ENCODE assay signal across 11 cellular contexts in genomic region chr17:688100-688989, GRCh38. TPM values are rescaled to one million over a fixed set of nuclear protein-coding genes. Genes with fewer than 3 reads are reported as not detected.
DNase-seq lines count a peak whose midpoint lies in the region; ATAC-seq and TF ChIP-seq lines count a peak whose summit lies in the region.
"Had no signal": no experiment of that assay in that cellular context is flagged by ENCODE, and none has a peak within 500 bp of the region (broad histone marks: within the 10 kb centered on the region; RNA-seq: fewer than 3 reads in every experiment).

No MANE protein-coding gene starts in this region.

- TF ChIP-seq POLR2A in adrenal gland (IDR thresholded peaks at IDR 0.05): no peak

- CTCF ChIA-PET in HEK293 (lab: Yijun Ruan, JAX): interaction anchor here (0.6 to 4.8 kb wide), 9 partner anchors 8 to 537 kb away, joined by 3 to 34 read pairs (median 4); no protein-coding TSS in a partner anchor

- H3K9me3 ChIP-seq in HEK293 (ENCODE audit: control insufficient read depth, insufficient read depth, low read depth, low read length): no peaks in the 10 kb centered on the region
- H3K9me3 ChIP-seq in adrenal gland (replicated peaks in 1 of 3): no peaks in the 10 kb centered on the region

- intact Hi-C loops in adrenal gland (cut with DNase I): no loop called here

- POLR2A ChIA-PET in HEK293 (lab: Yijun Ruan, JAX): no interaction called here

- peak; percentile 6 to 14 for DNase-seq in AML-193 (lab: John Stamatoyannopoulos, UW)
- peak in 2 of 7 donors; percentile 23 to 36 for DNase-seq in adrenal gland
- no peak for DNase-seq in left lobe of liver (ENCODE audit: low spot score)
- DNase-seq in COR-L47 (lab: John Stamatoyannopoulos, UW): no peak
- DNase-seq in ureter (ENCODE audit: low spot score): no peak
- DNase-seq: activated CD4-positive, alpha-beta memory T cell treated with anti-CD3 and anti-CD28 coated beads for 36 hours; NCI-H2107; occipital lobe had no signal

- H3K4me1 ChIP-seq in HEK293 (ENCODE audit: control insufficient read depth, insufficient read depth, low read length) (no peaks in the 10 kb centered on the region), adrenal gland (replicated peaks in 1 of 2) (no peaks in the 10 kb centered on the region)

- 62 to 69% (median 65%) methylated on average over 18 of the region's 18 CpGs for WGBS in adrenal gland, 4 donors

- H3K27me3 ChIP-seq in adrenal gland: no peaks in the 10 kb centered on the region

- H3K4me3 ChIP-seq in HEK293 (ENCODE audit: low read depth, low read length): no peak overlapping the region
- no peak overlapping the region for H3K4me3 ChIP-seq in adrenal gland

- no peak overlapping the region for H3K27ac ChIP-seq in HEK293 (ENCODE audit: extremely low read depth, low read depth, low read length)
- no peak overlapping the region for H3K27ac ChIP-seq in adrenal gland

- TF ChIP-seq CTCF in HEK293 (tag by site-specific recombination; IDR thresholded peaks at IDR 0.05) (no peak), adrenal gland (IDR thresholded peaks at IDR 0.05) (peak in 5 of 6 experiments; percentile 21 to 50 (median 40))

- peaks cover 34 to 53% of the 10 kb centered on the region in 2 experiments for H3K36me3 ChIP-seq in HEK293 (ENCODE audit: control insufficient read depth in 2 of 2, insufficient read depth in 1 of 2, low read length in 2 of 2)
- peaks cover 0 to 25% of the 10 kb centered on the region in 2 donors for H3K36me3 ChIP-seq in adrenal gland (replicated peaks in 1 of 2)

- ATAC-seq in left lobe of liver: peak; percentile 85
- ATAC-seq in HG02981 (IDR thresholded peaks at IDR 0.05; ENCODE audit: unreplicated experiment): no peak
- ATAC-seq in HG03045 (IDR thresholded peaks at IDR 0.05; ENCODE audit: unreplicated experiment): no peak

TF ChIP-seq in HEK293, 187 proteins besides CTCF, POLR2A, EP300 and RAD21:
- TF ChIP-seq BCL11A (tag by site-specific recombination; IDR thresholded peaks at IDR 0.05; ENCODE audit: low read depth) (no peak), KLF10 (tag by site-specific recombination; IDR thresholded peaks at IDR 0.05) (no peak), ZNF654 (tag by site-specific recombination; IDR thresholded peaks at IDR 0.05; ENCODE audit: low read depth) (0 out of 2 replicates have a peak, but pooled peaks have one; percentile 4), ZNF561 (tag by site-specific recombination; IDR thresholded peaks at IDR 0.05; ENCODE audit: borderline replicate concordance) (no peak), ZBTB26 (tag by site-specific recombination; optimal IDR thresholded peaks at IDR 0.05) (no peak), ZNF362 (tag by site-specific recombination; IDR thresholded peaks at IDR 0.05) (no peak), ZNF155 (tag by site-specific recombination; IDR thresholded peaks at IDR 0.05) (no peak)

RNA-seq across cellular contexts. Expression of gene VPS53, which starts 26.3 kb away (rescaled TPM):
- total RNA-seq in adrenal gland (10 to 100 TPM; 20.1 to 87.7 (median 48.8) TPM), left lobe of liver (25.5 TPM), ureter (126 TPM)
- polyA plus RNA-seq in adrenal gland: 10 to 100 TPM; 12.6 to 26.5 (median 19.1) TPM

RNA-seq across cellular contexts. Expression of gene TLCD3A, which starts 44.1 kb away (rescaled TPM):
- total RNA-seq in adrenal gland (1 to 10 TPM in 7 of 8 donors, under 1 TPM in 1; 0.72 to 8.7 (median 5.0) TPM), left lobe of liver (0.50 TPM), ureter (38.3 TPM)
- 1 to 10 TPM; 2.2 to 6.6 (median 2.6) TPM for polyA plus RNA-seq in adrenal gland

Comparison
In these comparisons a context has a peak if more than half of its experiments do, and no peak if none do; other contexts are left out.
1. DNase-seq: peak in AML-193 (2 of 2); none in left lobe of liver (single experiment), COR-L47 (single experiment) and ureter (single experiment).